In the genomic region with DNA sequence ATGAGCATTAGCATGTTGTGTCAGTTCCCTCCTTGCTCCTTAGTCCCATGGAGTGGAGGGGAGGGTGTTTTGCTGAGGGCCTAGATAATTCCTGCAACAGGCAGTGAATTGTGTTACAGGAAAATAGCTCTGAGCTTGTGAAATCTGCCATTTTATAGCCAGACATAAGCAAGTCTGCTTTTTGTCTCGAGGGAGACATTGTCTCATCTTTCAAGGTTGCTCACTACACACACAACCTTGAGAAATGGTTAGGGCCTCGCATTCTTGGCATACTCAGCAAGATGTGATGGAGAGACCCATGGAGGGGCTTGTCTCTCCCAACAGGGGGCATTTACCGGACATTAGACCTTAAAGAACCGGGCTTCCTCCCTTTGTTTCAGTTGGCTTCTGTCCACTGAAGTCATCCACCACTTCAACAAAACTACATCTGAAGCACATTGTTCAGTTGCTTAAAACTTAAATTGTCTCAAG, we compare ENCODE assay signal across 17 cellular contexts.
DNase-seq lines count a peak whose midpoint lies in the region; ATAC-seq, FAIRE-seq and TF ChIP-seq lines count a peak whose summit lies in the region.
"Had no signal": no experiment of that assay in that cellular context is flagged by ENCODE, and none has a peak within 500 bp of the region (broad histone marks: within the 10 kb centered on the region; RNA-seq: fewer than 3 reads in every experiment).

No MANE protein-coding gene starts in this region.

- no peak overlapping the region for H3K4me3 Mint-ChIP-seq in nephron progenitor cell
- H3K4me3 Mint-ChIP-seq: activated T-helper 1 cell treated with anti-CD3 and anti-CD28 coated beads, Interleukin-12 subunit alpha, Interleukin-12 subunit beta, Interleukin-2, Interleukin-4 antibody, amounts not matched to agents 30 ng/mL and 10 ng/mL and 1 ng/mL, durations not matched to agents 14 hours and 24 hours and 36 hours; CD4-positive, alpha-beta T cell had no signal

- H3K9ac ChIP-seq in HUES48 (ENCODE audit: low read depth, low read length) (no peak overlapping the region), K562 (ENCODE audit: insufficient read depth in 1 of 2, low read depth in 2 of 2, low read length in 2 of 2) (no peak overlapping the region; a peak in 1 of 4 replicates)

- POLR2A ChIA-PET in K562 (lab: Yijun Ruan, JAX): no interaction called here

- no peak overlapping the region for H2AFZ ChIP-seq in K562 (ENCODE audit: low read depth, low read length)

- H3K9me1 ChIP-seq in K562 (ENCODE audit: control insufficient read depth, insufficient read depth, low read length): no peaks in the 10 kb centered on the region

- TF ChIP-seq EP300 in K562 (IDR thresholded peaks at IDR 0.05; ENCODE audit: low read length) (no peak), sigmoid colon (IDR thresholded peaks at IDR 0.05) (no peak)

- FAIRE-seq in K562 (lab: Jason Lieb, UNC): peak; percentile 26
- FAIRE-seq: HTR-8/SVneo had no signal

- ATAC-seq in K562: no peak
- no peak for ATAC-seq in GM18511 (IDR thresholded peaks at IDR 0.05; ENCODE audit: unreplicated experiment)

- H3K9me3 Mint-ChIP-seq in nephron progenitor cell: no peaks in the 10 kb centered on the region
- H3K9me3 Mint-ChIP-seq: activated T-helper 1 cell treated with anti-CD3 and anti-CD28 coated beads, Interleukin-12 subunit alpha, Interleukin-12 subunit beta, Interleukin-2, Interleukin-4 antibody, amounts not matched to agents 30 ng/mL and 10 ng/mL and 1 ng/mL, durations not matched to agents 14 hours and 24 hours and 36 hours; CD4-positive, alpha-beta T cell had no signal

- H3K27me3 ChIP-seq in HUES48 (ENCODE audit: control insufficient read depth, insufficient read depth, low read length) (no peaks in the 10 kb centered on the region), K562 (ENCODE audit: control insufficient read depth in 2 of 2, insufficient read depth in 2 of 2, low read length in 2 of 2) (no peaks in the 10 kb centered on the region), iPS DF 6.9 (ENCODE audit: control insufficient read depth, insufficient read depth, low read length) (no peaks in the 10 kb centered on the region), sigmoid colon (no peaks in the 10 kb centered on the region)
- H3K27me3 ChIP-seq: breast epithelium, stomach had no signal

- H3K27ac Mint-ChIP-seq in nephron progenitor cell: no peak overlapping the region
- H3K27ac Mint-ChIP-seq: activated T-helper 1 cell treated with anti-CD3 and anti-CD28 coated beads, Interleukin-12 subunit alpha, Interleukin-12 subunit beta, Interleukin-2, Interleukin-4 antibody, amounts not matched to agents 30 ng/mL and 10 ng/mL and 1 ng/mL, durations not matched to agents 14 hours and 24 hours and 36 hours; CD4-positive, alpha-beta T cell had no signal

- H3K4me3 ChIP-seq in HUES48 (ENCODE audit: low read depth, low read length) (no peak overlapping the region), K562 (no peak overlapping the region), iPS DF 6.9 (ENCODE audit: low read length) (no peak overlapping the region), sigmoid colon (no peak overlapping the region)
- H3K4me3 ChIP-seq: breast epithelium, stomach had no signal

- H3K36me3 ChIP-seq in HUES48 (ENCODE audit: control insufficient read depth, insufficient read depth, low read length) (no peaks in the 10 kb centered on the region), K562 (ENCODE audit: control insufficient read depth, insufficient read depth, low read length) (no peaks in the 10 kb centered on the region), iPS DF 6.9 (ENCODE audit: control insufficient read depth, insufficient read depth, low read length) (no peaks in the 10 kb centered on the region), sigmoid colon (no peaks in the 10 kb centered on the region)
- H3K36me3 ChIP-seq: breast epithelium, stomach had no signal

- in situ Hi-C loops in K562 (cut with MboI): no loop called here

- intact Hi-C loops in K562 (cut with micrococcal nuclease): no loop called here
- intact Hi-C loops in sigmoid colon (cut with DNase I): no loop called here

- H3K27ac ChIP-seq in HUES48 (ENCODE audit: low read depth, low read length) (peak overlapping the region; percentile 31), K562 (ENCODE audit: extremely low read depth, low read depth, low read length) (no peak overlapping the region), iPS DF 6.9 (ENCODE audit: low read length) (no peak overlapping the region), sigmoid colon (peak overlapping the region in 3 of 4 donors; percentile 7 to 40 (median 12))

- H3K9me3 ChIP-seq in HUES48 (ENCODE audit: control insufficient read depth, insufficient read depth, low read length) (no peaks in the 10 kb centered on the region), K562 (replicated peaks; ENCODE audit: control insufficient read depth, insufficient read depth, low read depth, low read length) (no peaks in the 10 kb centered on the region), iPS DF 6.9 (ENCODE audit: control insufficient read depth, insufficient read depth, low read length) (no peaks in the 10 kb centered on the region), sigmoid colon (no peaks in the 10 kb centered on the region)
- H3K9me3 ChIP-seq: breast epithelium, stomach had no signal

- H3K27me3 Mint-ChIP-seq in nephron progenitor cell (ENCODE audit: low read depth, poor library complexity): peaks cover 1% of the 10 kb centered on the region
- H3K27me3 Mint-ChIP-seq: CD4-positive, alpha-beta T cell had no signal

- WGBS in K562 (ENCODE audit: insufficient coverage, low coverage, missing lambda C conversion rate): 45% methylated on average over 4 of the region's 4 CpGs
- WGBS in iPS DF 6.9 (ENCODE audit: insufficient coverage, insufficient read length): no CpG with 5 or more reads among the region's 4 CpGs
- WGBS in sigmoid colon, 2 donors: 85 to 86% methylated on average over 4 of the region's 4 CpGs

- H3K79me2 ChIP-seq in K562 (ENCODE audit: control insufficient read depth, insufficient read depth, low read length): no peaks in the 10 kb centered on the region

- CTCF ChIA-PET in K562 (lab: Yijun Ruan, JAX; ENCODE audit: low intra/inter-chr PET ratio): no interaction called here

- peaks cover 14% of the 10 kb centered on the region for H3K4me1 Mint-ChIP-seq in nephron progenitor cell

- H3K4me2 ChIP-seq in K562 (ENCODE audit: insufficient read depth, low read length): no peak overlapping the region

- no peaks in the 10 kb centered on the region for H3K36me3 Mint-ChIP-seq in nephron progenitor cell (ENCODE audit: low read depth)

- TF ChIP-seq CTCF in K562 (IDR thresholded peaks at IDR 0.05 in 2 of 3, conservative IDR thresholded peaks at IDR 0.05 in 1 of 3; ENCODE audit: insufficient read depth in 2 of 3, low read depth in 1 of 3, low read length in 3 of 3) (no peak), sigmoid colon (IDR thresholded peaks at IDR 0.05) (no peak), nephron progenitor cell (IDR thresholded peaks at IDR 0.05) (no peak)

- peaks cover 13% of the 10 kb centered on the region for H3K4me1 ChIP-seq in HUES48 (ENCODE audit: control insufficient read depth, insufficient read depth, low read length)
- no peaks in the 10 kb centered on the region for H3K4me1 ChIP-seq in K562 (replicated peaks in 1 of 2; ENCODE audit: control insufficient read depth in 2 of 2, insufficient read depth in 2 of 2, low read length in 2 of 2)
- peaks cover 3% of the 10 kb centered on the region; the same call in 1 of the 2 replicates for H3K4me1 ChIP-seq in iPS DF 6.9 (ENCODE audit: control insufficient read depth, insufficient read depth, low read length)
- peaks cover 0 to 12% (median 10%) of the 10 kb centered on the region in 4 donors for H3K4me1 ChIP-seq in sigmoid colon
- H3K4me1 ChIP-seq: breast epithelium, stomach had no signal

- no TSS peak for BruUV-seq in K562 (replicated peaks; lab: Mats Ljungman, UMichigan)

- TF ChIP-seq POLR2A in K562 (conservative IDR thresholded peaks at IDR 0.05) (no peak), sigmoid colon (IDR thresholded peaks at IDR 0.05) (no peak), erythroblast (IDR thresholded peaks at IDR 0.05; ENCODE audit: low read length) (no peak)

- DNase-seq in K562 (ENCODE audit: extremely low read depth in 1 of 4, low spot score in 3 of 4) (no peak), iPS DF 6.9 (ENCODE audit: low read depth, low spot score) (peak; percentile 11), sigmoid colon (no peak), GM19238 (ENCODE audit: insufficient read length, low spot score) (no peak), erythroblast (lab: John Stamatoyannopoulos, UW) (no peak), nephron progenitor cell (no peak)
- DNase-seq: CD4-positive, alpha-beta T cell; NCI-H1105 treated with DMSO at 0.1 percent for 48 hours; NCI-H510A; right cardiac atrium; stomach; T1000 had no signal

- H4K20me1 ChIP-seq in K562 (replicated peaks; ENCODE audit: control insufficient read depth, insufficient read depth, low read length): no peaks in the 10 kb centered on the region

- no peak for TF ChIP-seq RAD21 in K562 (CRISPR knock-in tag; conservative IDR thresholded peaks at IDR 0.05 in 1 of 2, IDR thresholded peaks at IDR 0.05 in 1 of 2)

TF ChIP-seq in K562, 482 proteins besides CTCF, POLR2A, EP300 and RAD21 (continues in another document):
- TF ChIP-seq CC2D1A (IDR thresholded peaks at IDR 0.05): no peak
- TF ChIP-seq ZNF316 (IDR thresholded peaks at IDR 0.05): no peak
- no peak for TF ChIP-seq POLR3A (IDR thresholded peaks at IDR 0.05; ENCODE audit: borderline replicate concordance, extremely low read depth, insufficient read depth, insufficient read length)
- TF ChIP-seq, protein P1, sequence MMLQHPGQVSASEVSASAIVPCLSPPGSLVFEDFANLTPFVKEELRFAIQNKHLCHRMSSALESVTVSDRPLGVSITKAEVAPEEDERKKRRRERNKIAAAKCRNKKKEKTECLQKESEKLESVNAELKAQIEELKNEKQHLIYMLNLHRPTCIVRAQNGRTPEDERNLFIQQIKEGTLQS (IDR thresholded peaks at IDR 0.05): no peak
- TF ChIP-seq, protein P1 (CRISPR knock-in tag; conservative IDR thresholded peaks at IDR 0.05): no peak

Comparison
In these comparisons a context has a peak if more than half of its experiments do, and no peak if none do; other contexts are left out.
1. H3K27ac ChIP-seq: peak in HUES48 (single experiment) and sigmoid colon (3 of 4); none in K562 (single experiment) and iPS DF 6.9 (single experiment).